In genomic region chr3:8486945-8487344, GRCh38 we compare ENCODE assay signal across 1 cellular context.
TF ChIP-seq lines count a peak whose summit lies in the region.

No MANE protein-coding gene starts in this region.

TF ChIP-seq in HEK293, 187 proteins besides CTCF, POLR2A, EP300 and RAD21 (continues in another document):
- TF ChIP-seq ZNF121 (tag by site-specific recombination; IDR thresholded peaks at IDR 0.05) = no peak
- no peak for TF ChIP-seq RBAK (tag by site-specific recombination; IDR thresholded peaks at IDR 0.05)
- no peak for TF ChIP-seq ZNF776 (tag by site-specific recombination; IDR thresholded peaks at IDR 0.05; ENCODE audit: borderline replicate concordance)
- peak; percentile 65 for TF ChIP-seq PRDM10 (tag by site-specific recombination; IDR thresholded peaks at IDR 0.05)
- TF ChIP-seq, protein P1, sequence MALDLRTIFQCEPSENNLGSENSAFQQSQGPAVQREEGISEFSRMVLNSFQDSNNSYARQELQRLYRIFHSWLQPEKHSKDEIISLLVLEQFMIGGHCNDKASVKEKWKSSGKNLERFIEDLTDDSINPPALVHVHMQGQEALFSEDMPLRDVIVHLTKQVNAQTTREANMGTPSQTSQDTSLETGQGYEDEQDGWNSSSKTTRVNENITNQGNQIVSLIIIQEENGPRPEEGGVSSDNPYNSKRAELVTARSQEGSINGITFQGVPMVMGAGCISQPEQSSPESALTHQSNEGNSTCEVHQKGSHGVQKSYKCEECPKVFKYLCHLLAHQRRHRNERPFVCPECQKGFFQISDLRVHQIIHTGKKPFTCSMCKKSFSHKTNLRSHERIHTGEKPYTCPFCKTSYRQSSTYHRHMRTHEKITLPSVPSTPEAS (tag by site-specific recombination; IDR thresholded peaks at IDR 0.05) = no peak
- TF ChIP-seq ZNF146 (tag by site-specific recombination; IDR thresholded peaks at IDR 0.05) = no peak
- TF ChIP-seq ZBTB20 (tag by site-specific recombination; IDR thresholded peaks at IDR 0.05) = no peak
- no peak for TF ChIP-seq ZNF354C (tag by site-specific recombination; IDR thresholded peaks at IDR 0.05; ENCODE audit: borderline replicate concordance, low read depth)
- peak; percentile 52; the same call in 1 of the 2 replicates for TF ChIP-seq ZBTB21 (tag by site-specific recombination; IDR thresholded peaks at IDR 0.05)
- TF ChIP-seq ZFHX2 (tag by site-specific recombination; conservative IDR thresholded peaks at IDR 0.05) = no peak
- no peak for TF ChIP-seq ZNF830 (tag by site-specific recombination; IDR thresholded peaks at IDR 0.05; ENCODE audit: low read depth)
- TF ChIP-seq ZNF394 (tag by site-specific recombination; IDR thresholded peaks at IDR 0.05; ENCODE audit: borderline replicate concordance) = no peak
- no peak for TF ChIP-seq ZNF521 (tag by site-specific recombination; IDR thresholded peaks at IDR 0.05)
- TF ChIP-seq ZBTB10 (tag by site-specific recombination; IDR thresholded peaks at IDR 0.05) = no peak
- TF ChIP-seq ZNF558 (tag by site-specific recombination; IDR thresholded peaks at IDR 0.05) = no peak
- no peak for TF ChIP-seq ZNF530 (tag by site-specific recombination; IDR thresholded peaks at IDR 0.05; ENCODE audit: low read depth)
- TF ChIP-seq ZNF391 (tag by site-specific recombination; IDR thresholded peaks at IDR 0.05; ENCODE audit: borderline replicate concordance, low read depth) = no peak
- TF ChIP-seq, protein P2, sequence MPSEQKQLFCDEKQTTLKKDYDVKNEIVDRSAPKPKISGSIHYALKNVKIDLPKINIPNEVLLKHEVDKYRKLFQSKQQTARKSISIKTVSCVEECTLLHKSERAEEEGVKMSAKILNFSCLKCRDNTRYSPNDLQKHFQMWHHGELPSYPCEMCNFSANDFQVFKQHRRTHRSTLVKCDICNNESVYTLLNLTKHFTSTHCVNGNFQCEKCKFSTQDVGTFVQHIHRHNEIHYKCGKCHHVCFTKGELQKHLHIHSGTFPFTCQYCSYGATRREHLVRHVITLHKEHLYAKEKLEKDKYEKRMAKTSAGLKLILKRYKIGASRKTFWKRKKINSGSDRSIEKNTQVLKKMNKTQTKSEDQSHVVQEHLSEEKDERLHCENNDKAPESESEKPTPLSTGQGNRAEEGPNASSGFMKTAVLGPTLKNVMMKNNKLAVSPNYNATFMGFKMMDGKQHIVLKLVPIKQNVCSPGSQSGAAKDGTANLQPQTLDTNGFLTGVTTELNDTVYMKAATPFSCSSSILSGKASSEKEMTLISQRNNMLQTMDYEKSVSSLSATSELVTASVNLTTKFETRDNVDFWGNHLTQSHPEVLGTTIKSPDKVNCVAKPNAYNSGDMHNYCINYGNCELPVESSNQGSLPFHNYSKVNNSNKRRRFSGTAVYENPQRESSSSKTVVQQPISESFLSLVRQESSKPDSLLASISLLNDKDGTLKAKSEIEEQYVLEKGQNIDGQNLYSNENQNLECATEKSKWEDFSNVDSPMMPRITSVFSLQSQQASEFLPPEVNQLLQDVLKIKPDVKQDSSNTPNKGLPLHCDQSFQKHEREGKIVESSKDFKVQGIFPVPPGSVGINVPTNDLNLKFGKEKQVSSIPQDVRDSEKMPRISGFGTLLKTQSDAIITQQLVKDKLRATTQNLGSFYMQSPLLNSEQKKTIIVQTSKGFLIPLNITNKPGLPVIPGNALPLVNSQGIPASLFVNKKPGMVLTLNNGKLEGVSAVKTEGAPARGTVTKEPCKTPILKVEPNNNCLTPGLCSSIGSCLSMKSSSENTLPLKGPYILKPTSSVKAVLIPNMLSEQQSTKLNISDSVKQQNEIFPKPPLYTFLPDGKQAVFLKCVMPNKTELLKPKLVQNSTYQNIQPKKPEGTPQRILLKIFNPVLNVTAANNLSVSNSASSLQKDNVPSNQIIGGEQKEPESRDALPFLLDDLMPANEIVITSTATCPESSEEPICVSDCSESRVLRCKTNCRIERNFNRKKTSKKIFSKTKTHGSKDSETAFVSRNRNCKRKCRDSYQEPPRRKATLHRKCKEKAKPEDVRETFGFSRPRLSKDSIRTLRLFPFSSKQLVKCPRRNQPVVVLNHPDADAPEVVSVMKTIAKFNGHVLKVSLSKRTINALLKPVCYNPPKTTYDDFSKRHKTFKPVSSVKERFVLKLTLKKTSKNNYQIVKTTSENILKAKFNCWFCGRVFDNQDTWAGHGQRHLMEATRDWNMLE (tag by site-specific recombination; conservative IDR thresholded peaks at IDR 0.05; ENCODE audit: low read depth) = no peak
- no peak for TF ChIP-seq SALL2 (tag by site-specific recombination; IDR thresholded peaks at IDR 0.05; ENCODE audit: borderline replicate concordance)
- no peak for TF ChIP-seq MZF1 (tag by site-specific recombination; IDR thresholded peaks at IDR 0.05; ENCODE audit: borderline replicate concordance)
- TF ChIP-seq HOXD13 (CRISPR knock-in tag; IDR thresholded peaks at IDR 0.05; ENCODE audit: borderline replicate concordance) = no peak
- no peak for TF ChIP-seq ZNF664 (tag by site-specific recombination; IDR thresholded peaks at IDR 0.05)
- TF ChIP-seq ZNF211 (tag by site-specific recombination; IDR thresholded peaks at IDR 0.05; ENCODE audit: low read depth) = no peak
- TF ChIP-seq TCF7L2 (IDR thresholded peaks at IDR 0.05; ENCODE audit: borderline replicate concordance, low read depth, low read length) = peak; percentile 96
- TF ChIP-seq ZNF514 (tag by site-specific recombination; IDR thresholded peaks at IDR 0.05) = no peak
- no peak for TF ChIP-seq ZNF624 (tag by site-specific recombination; IDR thresholded peaks at IDR 0.05)
- TF ChIP-seq, protein P3, sequence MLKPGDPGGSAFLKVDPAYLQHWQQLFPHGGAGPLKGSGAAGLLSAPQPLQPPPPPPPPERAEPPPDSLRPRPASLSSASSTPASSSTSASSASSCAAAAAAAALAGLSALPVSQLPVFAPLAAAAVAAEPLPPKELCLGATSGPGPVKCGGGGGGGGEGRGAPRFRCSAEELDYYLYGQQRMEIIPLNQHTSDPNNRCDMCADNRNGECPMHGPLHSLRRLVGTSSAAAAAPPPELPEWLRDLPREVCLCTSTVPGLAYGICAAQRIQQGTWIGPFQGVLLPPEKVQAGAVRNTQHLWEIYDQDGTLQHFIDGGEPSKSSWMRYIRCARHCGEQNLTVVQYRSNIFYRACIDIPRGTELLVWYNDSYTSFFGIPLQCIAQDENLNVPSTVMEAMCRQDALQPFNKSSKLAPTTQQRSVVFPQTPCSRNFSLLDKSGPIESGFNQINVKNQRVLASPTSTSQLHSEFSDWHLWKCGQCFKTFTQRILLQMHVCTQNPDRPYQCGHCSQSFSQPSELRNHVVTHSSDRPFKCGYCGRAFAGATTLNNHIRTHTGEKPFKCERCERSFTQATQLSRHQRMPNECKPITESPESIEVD (tag by site-specific recombination; IDR thresholded peaks at IDR 0.05) = peak; percentile 30; the same call in 1 of the 2 replicates
- no peak for TF ChIP-seq ZNF2 (tag by site-specific recombination; IDR thresholded peaks at IDR 0.05)
- TF ChIP-seq, protein P4, sequence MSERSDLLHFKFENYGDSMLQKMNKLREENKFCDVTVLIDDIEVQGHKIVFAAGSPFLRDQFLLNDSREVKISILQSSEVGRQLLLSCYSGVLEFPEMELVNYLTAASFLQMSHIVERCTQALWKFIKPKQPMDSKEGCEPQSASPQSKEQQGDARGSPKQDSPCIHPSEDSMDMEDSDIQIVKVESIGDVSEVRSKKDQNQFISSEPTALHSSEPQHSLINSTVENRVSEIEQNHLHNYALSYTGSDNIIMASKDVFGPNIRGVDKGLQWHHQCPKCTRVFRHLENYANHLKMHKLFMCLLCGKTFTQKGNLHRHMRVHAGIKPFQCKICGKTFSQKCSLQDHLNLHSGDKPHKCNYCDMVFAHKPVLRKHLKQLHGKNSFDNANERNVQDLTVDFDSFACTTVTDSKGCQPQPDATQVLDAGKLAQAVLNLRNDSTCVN (tag by site-specific recombination; optimal IDR thresholded peaks at IDR 0.05) = no peak
- TF ChIP-seq ZNF426 (tag by site-specific recombination; IDR thresholded peaks at IDR 0.05) = no peak
- TF ChIP-seq ZNF670 (tag by site-specific recombination; IDR thresholded peaks at IDR 0.05; ENCODE audit: low read depth) = no peak
- no peak for TF ChIP-seq GLI4 (tag by site-specific recombination; IDR thresholded peaks at IDR 0.05)
- no peak for TF ChIP-seq KLF9 (tag by site-specific recombination; IDR thresholded peaks at IDR 0.05; ENCODE audit: low read depth)
- TF ChIP-seq ZNF692 (tag by site-specific recombination; IDR thresholded peaks at IDR 0.05) = peak; percentile 63; the same call in 1 of the 2 replicates
- no peak for TF ChIP-seq ZNF585B (tag by site-specific recombination; IDR thresholded peaks at IDR 0.05)
- no peak for TF ChIP-seq ZNF155 (tag by site-specific recombination; IDR thresholded peaks at IDR 0.05)
- TF ChIP-seq PATZ1 (tag by site-specific recombination; IDR thresholded peaks at IDR 0.05) = no peak
- TF ChIP-seq ZNF214 (tag by site-specific recombination; IDR thresholded peaks at IDR 0.05; ENCODE audit: borderline replicate concordance) = no peak
- no peak for TF ChIP-seq ZNF596 (tag by site-specific recombination; IDR thresholded peaks at IDR 0.05)
- TF ChIP-seq ZNF24 (tag by site-specific recombination; IDR thresholded peaks at IDR 0.05) = no peak
- TF ChIP-seq ZBTB8A (tag by site-specific recombination; IDR thresholded peaks at IDR 0.05) = no peak
- TF ChIP-seq ZNF501 (tag by site-specific recombination; IDR thresholded peaks at IDR 0.05) = no peak
- no peak for TF ChIP-seq ZNF184 (tag by site-specific recombination; IDR thresholded peaks at IDR 0.05)
- TF ChIP-seq ZNF366 (tag by site-specific recombination; conservative IDR thresholded peaks at IDR 0.05) = no peak
- no peak for TF ChIP-seq ZNF561 (tag by site-specific recombination; IDR thresholded peaks at IDR 0.05; ENCODE audit: borderline replicate concordance)
- no peak for TF ChIP-seq ZFP41 (tag by site-specific recombination; IDR thresholded peaks at IDR 0.05; ENCODE audit: borderline replicate concordance)
